ENCODE assay signal across 1 cellular context in the genomic region with DNA sequence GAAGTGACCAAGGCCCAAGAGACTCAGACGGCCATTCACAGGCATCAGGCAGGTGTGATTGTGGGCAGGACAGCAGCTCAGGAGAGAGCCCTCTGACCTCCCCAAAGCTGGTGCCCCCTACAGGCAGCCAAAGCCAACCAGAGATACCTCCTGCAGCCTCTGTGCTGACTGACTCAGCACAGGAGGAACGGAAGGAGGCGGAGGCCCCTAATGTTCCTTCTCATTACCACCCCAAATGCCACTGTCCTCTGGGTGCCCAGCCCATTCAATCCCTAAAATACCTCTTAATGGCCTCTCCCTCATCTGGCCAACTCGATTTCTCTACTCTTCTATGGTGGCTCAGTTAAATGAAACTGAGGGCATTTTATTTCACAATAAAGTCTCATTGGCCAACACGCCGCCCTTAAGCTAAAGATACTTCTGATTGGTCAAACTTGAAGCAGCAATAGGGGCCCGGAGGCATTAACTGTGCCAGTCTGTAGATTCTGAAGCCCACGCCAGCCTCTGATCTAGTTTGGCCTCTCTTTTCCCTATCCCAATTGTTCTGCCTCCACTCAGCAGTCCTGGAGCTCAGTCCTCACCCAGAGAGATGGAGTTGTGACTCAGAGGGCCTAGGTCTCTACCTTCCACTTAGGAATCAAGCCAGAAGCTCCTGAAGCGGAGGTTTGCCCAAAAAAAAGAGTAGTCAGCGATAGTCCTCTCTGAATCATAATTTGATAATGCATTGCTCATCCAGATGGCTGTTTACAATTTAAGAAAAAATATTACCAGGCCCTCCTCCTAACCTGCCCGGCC.
TF ChIP-seq lines count a peak whose summit lies in the region.

No MANE protein-coding gene starts in this region.

TF ChIP-seq in HepG2, 621 proteins besides CTCF, POLR2A, EP300 and RAD21 (continued from another document and continues in another):
- TF ChIP-seq ZNF710 (CRISPR knock-in tag; IDR thresholded peaks at IDR 0.05; ENCODE audit: borderline replicate concordance) (no peak), ZBTB43 (CRISPR knock-in tag; conservative IDR thresholded peaks at IDR 0.05) (no peak), HNF4G (IDR thresholded peaks at IDR 0.05; ENCODE audit: borderline replicate concordance, low read depth, low read length) (no peak), HNF4G (CRISPR knock-in tag; IDR thresholded peaks at IDR 0.05; ENCODE audit: borderline replicate concordance, low read depth) (no peak), ZNF329 (CRISPR knock-in tag; IDR thresholded peaks at IDR 0.05; ENCODE audit: low read depth) (no peak), FOXA1 (IDR thresholded peaks at IDR 0.05) (no peak), FOXA1 (CRISPR knock-in tag; IDR thresholded peaks at IDR 0.05) (no peak), PLSCR1 (CRISPR knock-in tag; IDR thresholded peaks at IDR 0.05; ENCODE audit: borderline replicate concordance) (no peak), NFKB2 (CRISPR knock-in tag; IDR thresholded peaks at IDR 0.05; ENCODE audit: borderline replicate concordance) (no peak), MTA1 (CRISPR knock-in tag; IDR thresholded peaks at IDR 0.05; ENCODE audit: borderline replicate concordance) (no peak), PAF1 (CRISPR knock-in tag; IDR thresholded peaks at IDR 0.05) (peak; percentile 78; the same call in 1 of the 2 replicates), ZNF577 (CRISPR knock-in tag; IDR thresholded peaks at IDR 0.05; ENCODE audit: borderline replicate concordance, low read depth) (no peak), HES4 (CRISPR knock-in tag; IDR thresholded peaks at IDR 0.05; ENCODE audit: borderline replicate concordance) (no peak), TCF12 (IDR thresholded peaks at IDR 0.05) (no peak), TCF12 (CRISPR knock-in tag; IDR thresholded peaks at IDR 0.05) (no peak), ZBTB38 (CRISPR knock-in tag; IDR thresholded peaks at IDR 0.05) (peak; percentile 85), ZNF24 (IDR thresholded peaks at IDR 0.05) (no peak), ZNF75D (CRISPR knock-in tag; IDR thresholded peaks at IDR 0.05; ENCODE audit: borderline replicate concordance) (no peak), PHB2 (IDR thresholded peaks at IDR 0.05; ENCODE audit: partially characterized antibody) (no peak), SAP130 (CRISPR knock-in tag; IDR thresholded peaks at IDR 0.05; ENCODE audit: low read depth) (peak; percentile 59; the same call in 1 of the 2 replicates), ARID4A (CRISPR knock-in tag; IDR thresholded peaks at IDR 0.05; ENCODE audit: borderline replicate concordance) (peak; percentile 30; the same call in 1 of the 2 replicates), TSC22D2 (CRISPR knock-in tag; IDR thresholded peaks at IDR 0.05; ENCODE audit: borderline replicate concordance) (no peak; the same call in 1 of the 2 replicates), HCFC1 (IDR thresholded peaks at IDR 0.05; ENCODE audit: low read depth, low read length) (no peak), TARDBP (CRISPR knock-in tag; IDR thresholded peaks at IDR 0.05) (peak; percentile 70), ZSCAN21 (CRISPR knock-in tag; IDR thresholded peaks at IDR 0.05; ENCODE audit: borderline replicate concordance) (no peak)
- TF ChIP-seq, protein P1, sequence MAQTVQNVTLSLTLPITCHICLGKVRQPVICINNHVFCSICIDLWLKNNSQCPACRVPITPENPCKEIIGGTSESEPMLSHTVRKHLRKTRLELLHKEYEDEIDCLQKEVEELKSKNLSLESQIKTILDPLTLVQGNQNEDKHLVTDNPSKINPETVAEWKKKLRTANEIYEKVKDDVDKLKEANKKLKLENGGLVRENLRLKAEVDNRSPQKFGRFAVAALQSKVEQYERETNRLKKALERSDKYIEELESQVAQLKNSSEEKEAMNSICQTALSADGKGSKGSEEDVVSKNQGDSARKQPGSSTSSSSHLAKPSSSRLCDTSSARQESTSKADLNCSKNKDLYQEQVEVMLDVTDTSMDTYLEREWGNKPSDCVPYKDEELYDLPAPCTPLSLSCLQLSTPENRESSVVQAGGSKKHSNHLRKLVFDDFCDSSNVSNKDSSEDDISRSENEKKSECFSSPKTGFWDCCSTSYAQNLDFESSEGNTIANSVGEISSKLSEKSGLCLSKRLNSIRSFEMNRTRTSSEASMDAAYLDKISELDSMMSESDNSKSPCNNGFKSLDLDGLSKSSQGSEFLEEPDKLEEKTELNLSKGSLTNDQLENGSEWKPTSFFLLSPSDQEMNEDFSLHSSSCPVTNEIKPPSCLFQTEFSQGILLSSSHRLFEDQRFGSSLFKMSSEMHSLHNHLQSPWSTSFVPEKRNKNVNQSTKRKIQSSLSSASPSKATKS (CRISPR knock-in tag; IDR thresholded peaks at IDR 0.05): no peak
- TF ChIP-seq, protein P2, sequence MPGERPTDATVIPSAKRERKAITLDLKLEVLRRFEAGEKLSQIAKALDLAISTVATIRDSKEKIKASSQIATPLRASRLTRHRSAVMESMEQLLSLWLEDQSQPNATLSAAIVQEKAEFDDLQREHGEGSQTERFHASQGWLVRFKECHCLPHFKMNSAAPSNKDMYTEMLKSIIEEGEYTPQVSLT (CRISPR knock-in tag; IDR thresholded peaks at IDR 0.05; ENCODE audit: borderline replicate concordance, low read depth): no peak
- TF ChIP-seq, protein P3, sequence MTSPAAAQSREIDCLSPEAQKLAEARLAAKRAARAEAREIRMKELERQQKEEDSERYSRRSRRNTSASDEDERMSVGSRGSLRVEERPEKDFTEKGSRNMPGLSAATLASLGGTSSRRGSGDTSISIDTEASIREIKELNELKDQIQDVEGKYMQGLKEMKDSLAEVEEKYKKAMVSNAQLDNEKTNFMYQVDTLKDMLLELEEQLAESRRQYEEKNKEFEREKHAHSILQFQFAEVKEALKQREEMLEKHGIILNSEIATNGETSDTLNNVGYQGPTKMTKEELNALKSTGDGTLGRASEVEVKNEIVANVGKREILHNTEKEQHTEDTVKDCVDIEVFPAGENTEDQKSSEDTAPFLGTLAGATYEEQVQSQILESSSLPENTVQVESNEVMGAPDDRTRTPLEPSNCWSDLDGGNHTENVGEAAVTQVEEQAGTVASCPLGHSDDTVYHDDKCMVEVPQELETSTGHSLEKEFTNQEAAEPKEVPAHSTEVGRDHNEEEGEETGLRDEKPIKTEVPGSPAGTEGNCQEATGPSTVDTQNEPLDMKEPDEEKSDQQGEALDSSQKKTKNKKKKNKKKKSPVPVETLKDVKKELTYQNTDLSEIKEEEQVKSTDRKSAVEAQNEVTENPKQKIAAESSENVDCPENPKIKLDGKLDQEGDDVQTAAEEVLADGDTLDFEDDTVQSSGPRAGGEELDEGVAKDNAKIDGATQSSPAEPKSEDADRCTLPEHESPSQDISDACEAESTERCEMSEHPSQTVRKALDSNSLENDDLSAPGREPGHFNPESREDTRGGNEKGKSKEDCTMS (CRISPR knock-in tag; conservative IDR thresholded peaks at IDR 0.05): no peak
- TF ChIP-seq, protein P4, sequence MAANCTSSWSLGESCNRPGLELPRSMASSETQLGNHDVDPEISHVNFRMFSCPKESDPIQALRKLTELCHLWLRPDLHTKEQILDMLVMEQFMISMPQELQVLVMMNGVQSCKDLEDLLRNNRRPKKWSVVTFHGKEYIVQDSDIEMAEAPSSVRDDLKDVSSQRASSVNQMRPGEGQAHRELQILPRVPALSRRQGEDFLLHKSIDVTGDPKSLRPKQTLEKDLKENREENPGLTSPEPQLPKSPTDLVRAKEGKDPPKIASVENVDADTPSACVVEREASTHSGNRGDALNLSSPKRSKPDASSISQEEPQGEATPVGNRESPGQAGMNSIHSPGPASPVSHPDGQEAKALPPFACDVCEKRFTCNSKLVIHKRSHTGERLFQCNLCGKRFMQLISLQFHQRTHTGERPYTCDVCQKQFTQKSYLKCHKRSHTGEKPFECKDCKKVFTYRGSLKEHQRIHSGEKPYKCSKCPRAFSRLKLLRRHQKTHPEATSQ (CRISPR knock-in tag; IDR thresholded peaks at IDR 0.05; ENCODE audit: borderline replicate concordance): no peak; the same call in 1 of the 2 replicates
- TF ChIP-seq, protein P5, sequence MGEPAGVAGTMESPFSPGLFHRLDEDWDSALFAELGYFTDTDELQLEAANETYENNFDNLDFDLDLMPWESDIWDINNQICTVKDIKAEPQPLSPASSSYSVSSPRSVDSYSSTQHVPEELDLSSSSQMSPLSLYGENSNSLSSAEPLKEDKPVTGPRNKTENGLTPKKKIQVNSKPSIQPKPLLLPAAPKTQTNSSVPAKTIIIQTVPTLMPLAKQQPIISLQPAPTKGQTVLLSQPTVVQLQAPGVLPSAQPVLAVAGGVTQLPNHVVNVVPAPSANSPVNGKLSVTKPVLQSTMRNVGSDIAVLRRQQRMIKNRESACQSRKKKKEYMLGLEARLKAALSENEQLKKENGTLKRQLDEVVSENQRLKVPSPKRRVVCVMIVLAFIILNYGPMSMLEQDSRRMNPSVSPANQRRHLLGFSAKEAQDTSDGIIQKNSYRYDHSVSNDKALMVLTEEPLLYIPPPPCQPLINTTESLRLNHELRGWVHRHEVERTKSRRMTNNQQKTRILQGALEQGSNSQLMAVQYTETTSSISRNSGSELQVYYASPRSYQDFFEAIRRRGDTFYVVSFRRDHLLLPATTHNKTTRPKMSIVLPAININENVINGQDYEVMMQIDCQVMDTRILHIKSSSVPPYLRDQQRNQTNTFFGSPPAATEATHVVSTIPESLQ (CRISPR knock-in tag; conservative IDR thresholded peaks at IDR 0.05): no peak
- TF ChIP-seq, protein P6, sequence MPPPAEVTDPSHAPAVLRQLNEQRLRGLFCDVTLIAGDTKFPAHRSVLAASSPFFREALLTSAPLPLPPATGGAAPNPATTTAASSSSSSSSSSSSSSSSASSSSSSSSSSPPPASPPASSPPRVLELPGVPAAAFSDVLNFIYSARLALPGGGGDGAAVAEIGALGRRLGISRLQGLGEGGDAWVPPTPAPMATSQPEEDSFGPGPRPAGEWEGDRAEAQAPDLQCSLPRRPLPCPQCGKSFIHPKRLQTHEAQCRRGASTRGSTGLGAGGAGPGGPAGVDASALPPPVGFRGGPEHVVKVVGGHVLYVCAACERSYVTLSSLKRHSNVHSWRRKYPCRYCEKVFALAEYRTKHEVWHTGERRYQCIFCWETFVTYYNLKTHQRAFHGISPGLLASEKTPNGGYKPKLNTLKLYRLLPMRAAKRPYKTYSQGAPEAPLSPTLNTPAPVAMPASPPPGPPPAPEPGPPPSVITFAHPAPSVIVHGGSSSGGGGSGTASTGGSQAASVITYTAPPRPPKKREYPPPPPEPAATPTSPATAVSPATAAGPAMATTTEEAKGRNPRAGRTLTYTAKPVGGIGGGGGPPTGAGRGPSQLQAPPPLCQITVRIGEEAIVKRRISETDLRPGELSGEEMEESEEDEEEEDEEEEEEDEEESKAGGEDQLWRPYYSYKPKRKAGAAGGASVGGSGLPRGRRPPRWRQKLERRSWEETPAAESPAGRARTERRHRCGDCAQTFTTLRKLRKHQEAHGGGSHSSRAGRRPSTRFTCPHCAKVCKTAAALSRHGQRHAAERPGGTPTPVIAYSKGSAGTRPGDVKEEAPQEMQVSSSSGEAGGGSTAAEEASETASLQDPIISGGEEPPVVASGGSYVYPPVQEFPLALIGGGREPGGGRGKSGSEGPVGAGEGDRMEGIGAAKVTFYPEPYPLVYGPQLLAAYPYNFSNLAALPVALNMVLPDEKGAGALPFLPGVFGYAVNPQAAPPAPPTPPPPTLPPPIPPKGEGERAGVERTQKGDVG (CRISPR knock-in tag; IDR thresholded peaks at IDR 0.05; ENCODE audit: borderline replicate concordance): no peak
